In genomic region chr14:79256311-79256879, GRCh38 we compare ENCODE assay signal across 22 cellular contexts.
DNase-seq lines count a peak whose midpoint lies in the region; ATAC-seq and TF ChIP-seq lines count a peak whose summit lies in the region.
"Had no signal": no experiment of that assay in that cellular context is flagged by ENCODE, and none has a peak within 500 bp of the region (broad histone marks: within the 10 kb centered on the region; RNA-seq: fewer than 3 reads in every experiment).

No MANE protein-coding gene starts in this region.

- no peak for ATAC-seq in left cardiac atrium
- ATAC-seq in GM21723 (IDR thresholded peaks at IDR 0.05; ENCODE audit: unreplicated experiment), result no peak
- ATAC-seq in GM21360 (IDR thresholded peaks at IDR 0.05; ENCODE audit: unreplicated experiment), result no peak
- ATAC-seq: effector memory CD8-positive, alpha-beta T cell; K562; stimulated activated effector memory CD8-positive, alpha-beta T cell treated with anti-CD3 and anti-CD28 coated beads, Interleukin-12 subunit alpha, Interleukin-12 subunit beta, amount 100 ng/mL, for 72 hours; T-helper 17 cell had no signal

- H3K27me3 Mint-ChIP-seq in brain, result no peaks in the 10 kb centered on the region
- H3K27me3 Mint-ChIP-seq: effector memory CD8-positive, alpha-beta T cell; T-helper 17 cell had no signal

- H3K36me3 ChIP-seq in parathyroid adenoma (ENCODE audit: control insufficient read depth, insufficient read depth, low read length), result no peaks in the 10 kb centered on the region
- H3K36me3 ChIP-seq: left ventricle myocardium inferior, vagina had no signal

- no peaks in the 10 kb centered on the region for H3K79me2 ChIP-seq in parathyroid adenoma

- no peak overlapping the region for H3K4me2 ChIP-seq in parathyroid adenoma (ENCODE audit: low read length)

- H3K4me1 ChIP-seq in parathyroid adenoma, result peaks cover 29% of the 10 kb centered on the region
- H3K4me1 ChIP-seq: left ventricle myocardium inferior, vagina had no signal

- peak overlapping the region in 3 of 5 experiments; percentile 3 to 46 (median 6) for H3K27ac Mint-ChIP-seq in brain
- H3K27ac Mint-ChIP-seq: activated naive CD8-positive, alpha-beta T cell treated with anti-CD3 and anti-CD28 coated beads, Interleukin-2, amount 10 ng/mL, durations not matched to agents 7 days and 5 days; activated T-helper 2 cell treated with anti-CD3 and anti-CD28 coated beads, Interferon-gamma antibody, Interleukin-2, Interleukin-4, amounts not matched to agents 10 μg/mL and 5 μg/mL and 100 μg/mL, durations not matched to agents 14 hours and 24 hours and 36 hours; effector memory CD8-positive, alpha-beta T cell; HFFc6; progenitor cell of endocrine pancreas; stimulated activated effector memory CD8-positive, alpha-beta T cell treated with anti-CD3 and anti-CD28 coated beads, Interleukin-12 subunit alpha, Interleukin-12 subunit beta, amount 100 ng/mL, for 72 hours; T-helper 17 cell had no signal

- peak overlapping the region; percentile 62 for H2AFZ ChIP-seq in parathyroid adenoma

- H3K27ac ChIP-seq in parathyroid adenoma, result no peak overlapping the region
- H3K27ac ChIP-seq: left ventricle myocardium inferior, vagina had no signal

- intact Hi-C loops in left cardiac atrium (cut with DNase I), result no loop called here

- H3K27me3 ChIP-seq in parathyroid adenoma (ENCODE audit: control insufficient read depth, insufficient read depth, low read length), result no peaks in the 10 kb centered on the region
- H3K27me3 ChIP-seq: vagina had no signal

- no peak overlapping the region for H3K9ac ChIP-seq in parathyroid adenoma

- H3K4me3 ChIP-seq in parathyroid adenoma (ENCODE audit: low read depth, low read length), result no peak overlapping the region
- H3K4me3 ChIP-seq: K562, left ventricle myocardium inferior, vagina had no signal

- H3K4me3 Mint-ChIP-seq in brain, result no peak overlapping the region
- H3K4me3 Mint-ChIP-seq: activated naive CD8-positive, alpha-beta T cell treated with anti-CD3 and anti-CD28 coated beads, Interleukin-2, amount 10 ng/mL, durations not matched to agents 7 days and 5 days; effector memory CD8-positive, alpha-beta T cell; HFFc6; neural crest cell; stimulated activated effector memory CD8-positive, alpha-beta T cell treated with anti-CD3 and anti-CD28 coated beads, Interleukin-12 subunit alpha, Interleukin-12 subunit beta, amount 100 ng/mL, for 72 hours; T-helper 17 cell had no signal

- DNase-seq in NCI-H1417 (lab: John Stamatoyannopoulos, UW) (peak in 2 of 3 experiments; percentile 57 to 75), NCI-H1417 treated with DMSO at 0.1 percent for 48 hours (lab: John Stamatoyannopoulos, UW) (no peak), NCI-H524 (lab: John Stamatoyannopoulos, UW) (peak; percentile 98 to 99), left cardiac atrium (no peak)
- DNase-seq: activated CD4-positive, alpha-beta T cell treated with anti-CD3 and anti-CD28 coated beads, Interleukin-2, amount 50 U/mL, for 1 hour; activated naive CD8-positive, alpha-beta T cell treated with anti-CD3 and anti-CD28 coated beads, Interleukin-2, amount 10 ng/mL, durations not matched to agents 7 days and 5 days; effector memory CD8-positive, alpha-beta T cell; HFFc6; left ventricle myocardium inferior; NCI-H1436 treated with DMSO at 0.1 percent for 48 hours; SIG-M5; T-helper 17 cell had no signal

- no peaks in the 10 kb centered on the region for H3K9me3 ChIP-seq in parathyroid adenoma (ENCODE audit: control insufficient read depth, low read length)
- H3K9me3 ChIP-seq: left ventricle myocardium inferior, vagina had no signal

- peaks cover 26% of the 10 kb centered on the region for H3K4me1 Mint-ChIP-seq in brain
- H3K4me1 Mint-ChIP-seq: activated naive CD8-positive, alpha-beta T cell treated with anti-CD3 and anti-CD28 coated beads, Interleukin-2, amount 10 ng/mL, durations not matched to agents 7 days and 5 days; neural crest cell; stimulated activated effector memory CD8-positive, alpha-beta T cell treated with anti-CD3 and anti-CD28 coated beads, Interleukin-12 subunit alpha, Interleukin-12 subunit beta, amount 100 ng/mL, for 72 hours; T-helper 17 cell had no signal

- peaks cover 5% of the 10 kb centered on the region for H3K36me3 Mint-ChIP-seq in brain
- H3K36me3 Mint-ChIP-seq: activated naive CD8-positive, alpha-beta T cell treated with anti-CD3 and anti-CD28 coated beads, Interleukin-2, amount 10 ng/mL, durations not matched to agents 7 days and 5 days had no signal

- H3K9me3 Mint-ChIP-seq in brain, result peaks cover 0 to 4% (median 0%) of the 10 kb centered on the region in 5 experiments
- H3K9me3 Mint-ChIP-seq: neural crest cell had no signal

- TF ChIP-seq CTCF in brain (conservative IDR thresholded peaks at IDR 0.05) (peak; percentile 40 to 44), parathyroid adenoma (IDR thresholded peaks at IDR 0.05) (peak; percentile 48)

Comparison
In these comparisons a context has a peak if more than half of its experiments do, and no peak if none do; other contexts are left out.
1. DNase-seq: peak in NCI-H1417 (2 of 3) and NCI-H524 (2 of 2); none in NCI-H1417 treated with DMSO at 0.1 percent for 48 hours (single experiment) and left cardiac atrium (single experiment).